In genomic region chr20:358891-359555, GRCh38 we compare ENCODE assay signal across 14 cellular contexts.
"Had no signal": no experiment of that assay in that cellular context is flagged by ENCODE, and none has a peak within 500 bp of the region (broad histone marks: within the 10 kb centered on the region; RNA-seq: fewer than 3 reads in every experiment).

No MANE protein-coding gene starts in this region.

- H3K9me3 Mint-ChIP-seq: activated naive CD4-positive, alpha-beta T cell treated with anti-CD3 and anti-CD28 coated beads, Interleukin-2, amount 10 ng/mL, durations not matched to agents 7 days and 5 days; activated T-helper 2 cell treated with anti-CD3 and anti-CD28 coated beads, Interferon-gamma antibody, Interleukin-2, Interleukin-4, amounts not matched to agents 10 μg/mL and 5 μg/mL and 100 μg/mL, durations not matched to agents 14 hours and 24 hours and 36 hours had no signal

- DNase-seq: activated CD4-positive, alpha-beta T cell treated with anti-CD3 and anti-CD28 coated beads, Interleukin-2, amount 50 U/mL, for 1 hour; activated naive CD4-positive, alpha-beta T cell treated with anti-CD3 and anti-CD28 coated beads, Interleukin-2, amount 10 ng/mL, durations not matched to agents 7 days and 5 days; adrenal gland; cerebellar nuclear complex; heart right ventricle; islet precursor cell; left ventricle myocardium superior; mesendoderm; small intestine; T-helper 2 cell; tibial artery had no signal

- H3K36me3 ChIP-seq: adrenal gland, heart right ventricle, tibial artery had no signal

- H2AFZ ChIP-seq: parathyroid adenoma had no signal

- ATAC-seq: esophagus mucosa, heart right ventricle, left ventricle myocardium superior had no signal

- H3K9me3 ChIP-seq: adrenal gland, heart right ventricle, tibial artery had no signal

- H3K4me3 Mint-ChIP-seq: activated naive CD4-positive, alpha-beta T cell treated with anti-CD3 and anti-CD28 coated beads, Interleukin-2, amount 10 ng/mL, durations not matched to agents 7 days and 5 days had no signal

- H3K27ac ChIP-seq: adrenal gland, heart right ventricle, parathyroid adenoma had no signal

- H3K27me3 ChIP-seq: adrenal gland, heart right ventricle, tibial artery had no signal

- H3K27ac Mint-ChIP-seq: activated naive CD4-positive, alpha-beta T cell treated with anti-CD3 and anti-CD28 coated beads, Interleukin-2, amount 10 ng/mL, durations not matched to agents 7 days and 5 days; activated T-helper 2 cell treated with anti-CD3 and anti-CD28 coated beads, Interferon-gamma antibody, Interleukin-2, Interleukin-4, amounts not matched to agents 10 μg/mL and 5 μg/mL and 100 μg/mL, durations not matched to agents 14 hours and 24 hours and 36 hours had no signal

- H3K4me3 ChIP-seq: adrenal gland, heart right ventricle, tibial artery had no signal

- H3K36me3 Mint-ChIP-seq: activated naive CD4-positive, alpha-beta T cell treated with anti-CD3 and anti-CD28 coated beads, Interleukin-2, amount 10 ng/mL, durations not matched to agents 7 days and 5 days had no signal

- H3K9ac ChIP-seq: parathyroid adenoma had no signal

- H3K79me2 ChIP-seq: parathyroid adenoma had no signal
